In genomic region chr13:66635526-66635925, GRCh38 we compare ENCODE assay signal across 1 cellular context.
TF ChIP-seq lines count a peak whose summit lies in the region.

No MANE protein-coding gene starts in this region.

TF ChIP-seq in SK-N-SH, 30 proteins besides CTCF, POLR2A, EP300 and RAD21 (continued from another document):
- TF ChIP-seq ZBTB33 (IDR thresholded peaks at IDR 0.05; ENCODE audit: borderline replicate concordance, low read depth) = no peak
- TF ChIP-seq SMC3 (IDR thresholded peaks at IDR 0.05; ENCODE audit: low read depth, low read length) = no peak
- no peak for TF ChIP-seq EZH2phosphoT487 (IDR thresholded peaks at IDR 0.05; ENCODE audit: borderline replicate concordance, low read depth)
- TF ChIP-seq IRF3 (IDR thresholded peaks at IDR 0.05; ENCODE audit: low read depth, low read length) = no peak
- TF ChIP-seq TEAD4 (IDR thresholded peaks at IDR 0.05; ENCODE audit: borderline replicate concordance, insufficient read depth) = peak; percentile 82; the same call in 1 of the 2 replicates
- TF ChIP-seq TCF12 (IDR thresholded peaks at IDR 0.05) = peak; percentile 74
- TF ChIP-seq YY1 (IDR thresholded peaks at IDR 0.05; ENCODE audit: low read depth) = no peak
- TF ChIP-seq NRF1 (IDR thresholded peaks at IDR 0.05; ENCODE audit: low read depth, low read length) = no peak
- no peak for TF ChIP-seq ELF1 (IDR thresholded peaks at IDR 0.05)
- no peak for TF ChIP-seq GATA2 (CRISPR knock-in tag; IDR thresholded peaks at IDR 0.05)
- TF ChIP-seq POLR2AphosphoS5 (IDR thresholded peaks at IDR 0.05; ENCODE audit: low read depth, low read length) = peak; percentile 21; the same call in 1 of the 2 replicates
- TF ChIP-seq REST (IDR thresholded peaks at IDR 0.05; ENCODE audit: low read depth, low read length) = no peak
- no peak for TF ChIP-seq RXRA (IDR thresholded peaks at IDR 0.05; ENCODE audit: borderline replicate concordance, low read depth)
- peak; percentile 97 for TF ChIP-seq FOSL2 (IDR thresholded peaks at IDR 0.05; ENCODE audit: borderline replicate concordance, low read depth)
- TF ChIP-seq GABPA (IDR thresholded peaks at IDR 0.05; ENCODE audit: low read depth) = no peak
- TF ChIP-seq SIN3A (IDR thresholded peaks at IDR 0.05; ENCODE audit: borderline replicate concordance, low read depth, low read length) = no peak
- TF ChIP-seq RFX5 (IDR thresholded peaks at IDR 0.05; ENCODE audit: low read length) = no peak
- TF ChIP-seq MEF2A (IDR thresholded peaks at IDR 0.05; ENCODE audit: borderline replicate concordance, low read depth) = peak; percentile 50; the same call in 1 of the 2 replicates
- no peak for TF ChIP-seq MXI1 (IDR thresholded peaks at IDR 0.05; ENCODE audit: low read depth, low read length)
- no peak for TF ChIP-seq RCOR1 (IDR thresholded peaks at IDR 0.05; ENCODE audit: low read length)
- no peak for TF ChIP-seq USF1 (IDR thresholded peaks at IDR 0.05; ENCODE audit: borderline replicate concordance, low read depth)
- TF ChIP-seq MAX (IDR thresholded peaks at IDR 0.05; ENCODE audit: low read depth) = 0 out of 2 replicates have a peak, but pooled peaks have one; percentile 26
- no peak for TF ChIP-seq USF2 (IDR thresholded peaks at IDR 0.05; ENCODE audit: borderline replicate concordance, low read depth, low read length)
